In the genomic region with DNA sequence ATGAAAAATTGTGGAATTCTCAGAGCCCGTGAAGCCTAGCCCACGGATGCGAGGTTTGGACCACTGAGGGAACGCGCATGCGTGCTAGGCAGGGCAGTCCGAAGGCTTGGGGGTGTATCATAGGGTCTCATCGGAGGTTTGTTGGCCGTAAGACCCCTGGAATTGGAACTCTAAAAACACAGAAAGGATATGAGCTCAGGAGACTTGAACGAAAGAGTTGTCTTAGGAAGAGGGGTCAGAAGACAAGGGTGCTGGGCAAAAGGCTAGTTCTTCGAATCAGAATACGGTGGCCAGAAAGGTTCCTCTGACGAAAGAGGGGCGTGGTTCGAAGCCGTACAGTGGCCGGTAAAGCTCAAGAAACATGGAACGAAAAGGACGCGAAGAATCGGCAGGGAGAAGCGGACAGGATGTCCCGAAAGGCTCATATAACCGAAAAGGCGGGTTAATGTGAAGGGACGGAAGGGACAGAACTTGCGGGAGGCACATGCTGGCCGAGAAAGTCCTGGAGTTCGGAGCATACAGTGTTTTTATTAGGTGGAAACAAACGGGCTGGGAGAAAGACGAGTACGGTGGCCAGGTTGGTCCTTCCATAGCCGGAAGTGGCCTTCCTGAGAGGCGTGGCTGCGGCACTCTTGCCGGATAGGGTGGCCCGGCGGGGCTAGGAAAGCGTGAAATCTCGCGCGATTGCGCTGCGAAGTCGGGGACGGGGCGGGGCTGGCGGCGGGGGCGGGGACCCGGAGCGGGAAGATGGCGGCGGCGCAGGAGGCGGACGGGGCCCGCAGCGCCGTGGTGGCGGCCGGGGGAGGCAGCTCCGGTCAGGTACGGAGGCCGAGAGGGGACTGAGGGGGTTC, we compare ENCODE assay signal across 8 cellular contexts. TPM values are rescaled to one million over a fixed set of nuclear protein-coding genes. Genes with fewer than 3 reads are reported as not detected.
DNase-seq lines count a peak whose midpoint lies in the region; ATAC-seq and TF ChIP-seq lines count a peak whose summit lies in the region.

A gene with protein sequence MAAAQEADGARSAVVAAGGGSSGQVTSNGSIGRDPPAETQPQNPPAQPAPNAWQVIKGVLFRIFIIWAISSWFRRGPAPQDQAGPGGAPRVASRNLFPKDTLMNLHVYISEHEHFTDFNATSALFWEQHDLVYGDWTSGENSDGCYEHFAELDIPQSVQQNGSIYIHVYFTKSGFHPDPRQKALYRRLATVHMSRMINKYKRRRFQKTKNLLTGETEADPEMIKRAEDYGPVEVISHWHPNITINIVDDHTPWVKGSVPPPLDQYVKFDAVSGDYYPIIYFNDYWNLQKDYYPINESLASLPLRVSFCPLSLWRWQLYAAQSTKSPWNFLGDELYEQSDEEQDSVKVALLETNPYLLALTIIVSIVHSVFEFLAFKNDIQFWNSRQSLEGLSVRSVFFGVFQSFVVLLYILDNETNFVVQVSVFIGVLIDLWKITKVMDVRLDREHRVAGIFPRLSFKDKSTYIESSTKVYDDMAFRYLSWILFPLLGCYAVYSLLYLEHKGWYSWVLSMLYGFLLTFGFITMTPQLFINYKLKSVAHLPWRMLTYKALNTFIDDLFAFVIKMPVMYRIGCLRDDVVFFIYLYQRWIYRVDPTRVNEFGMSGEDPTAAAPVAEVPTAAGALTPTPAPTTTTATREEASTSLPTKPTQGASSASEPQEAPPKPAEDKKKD (plus strand): TSS at position 732 of the 851 bp plus-strand sequence. CDS start 16 bp downstream, at position 748.

- peak; percentile 95 for DNase-seq in AG04450 (ENCODE audit: low read depth, low spot score)
- DNase-seq in NCI-H2227 (lab: John Stamatoyannopoulos, UW; ENCODE audit: unreplicated experiment), result peak; percentile 96
- DNase-seq in WERI-Rb-1, result peak; percentile 96
- DNase-seq in breast epithelium (ENCODE audit: low spot score in 2 of 2), result peak; percentile 96 to 98

- peak within 1 kb of the TSS; percentile 95 to 99 (median 96) for H3K9ac ChIP-seq in skeletal muscle tissue (ENCODE audit: low read depth in 1 of 3, low read length in 3 of 3)

- H3K27me3 ChIP-seq in AG04450 (ENCODE audit: control insufficient read depth, insufficient read depth, low read length), result no peaks in the 10 kb centered on the region
- H3K27me3 ChIP-seq in WERI-Rb-1 (ENCODE audit: insufficient read depth, low read depth, severe bottlenecking), result no peaks in the 10 kb centered on the region
- H3K27me3 ChIP-seq in breast epithelium, result no peaks in the 10 kb centered on the region
- no peaks in the 10 kb centered on the region for H3K27me3 ChIP-seq in skeletal muscle tissue (ENCODE audit: control insufficient read depth in 3 of 3, insufficient read depth in 3 of 3, low read length in 3 of 3)

- CTCF ChIA-PET in AG04450 (lab: Charles Lee), result interaction anchor here (0.7 to 5.0 kb wide), 4 partner anchors 44 to 137 kb away, joined by 3 to 101 read pairs (median 6); a partner anchor contains a TSS

- intact Hi-C loops in breast epithelium (cut with DNase I; ENCODE audit: low total_unique reads), result no loop called here

- H3K4me3 ChIP-seq in AG04450 (ENCODE audit: low read depth, low read length) (peak within 1 kb of the TSS; percentile 97), WERI-Rb-1 (ENCODE audit: low read depth, low read length) (peak within 1 kb of the TSS; percentile 94), breast epithelium (peak within 1 kb of the TSS; percentile 96 to 100 (median 97)), iPS-18c (ENCODE audit: insufficient read depth, low read depth, low read length) (peak within 1 kb of the TSS; percentile 77), skeletal muscle tissue (ENCODE audit: low read length in 3 of 3) (peak within 1 kb of the TSS; percentile 86 to 100 (median 96))

- H3K4me1 ChIP-seq in breast epithelium (peaks cover 11 to 40% of the 10 kb centered on the region in 2 donors), skeletal muscle tissue (ENCODE audit: control insufficient read depth in 3 of 3, insufficient read depth in 3 of 3, low read length in 3 of 3) (peaks cover 38 to 60% (median 44%) of the 10 kb centered on the region in 3 donors)

- ATAC-seq in GM18909 (IDR thresholded peaks at IDR 0.05; ENCODE audit: poor library complexity, unreplicated experiment) (peak; percentile 82), HG03159 (IDR thresholded peaks at IDR 0.05; ENCODE audit: unreplicated experiment) (peak; percentile 83)

- peak; percentile 88 for TF ChIP-seq POLR2A in breast epithelium (IDR thresholded peaks at IDR 0.05)

- POLR2A ChIA-PET in AG04450 (lab: Yijun Ruan, JAX), result interaction anchor here (0.5 to 1.5 kb wide), 10 partner anchors 9 to 223 kb away, joined by 3 to 12 read pairs (median 5); a partner anchor contains a TSS

- H3K27ac ChIP-seq in AG04450 (ENCODE audit: low read depth, low read length) (peak within 1 kb of the TSS; percentile 95), WERI-Rb-1 (peak within 1 kb of the TSS; percentile 91), breast epithelium (peak within 1 kb of the TSS; percentile 90 to 91), skeletal muscle tissue (ENCODE audit: low read depth, low read length) (peak within 1 kb of the TSS; percentile 91)

- H3K36me3 ChIP-seq in WERI-Rb-1 (peaks cover 11% of the 10 kb centered on the region), breast epithelium (no peaks in the 10 kb centered on the region), skeletal muscle tissue (ENCODE audit: control insufficient read depth in 3 of 3, insufficient read depth in 3 of 3, low read length in 3 of 3) (peaks cover 7 to 11% (median 10%) of the 10 kb centered on the region in 3 donors)

- TF ChIP-seq CTCF in AG04450 (IDR thresholded peaks at IDR 0.05; ENCODE audit: low read depth, low read length), result no peak
- TF ChIP-seq CTCF in WERI-Rb-1 (IDR thresholded peaks at IDR 0.05; ENCODE audit: low read depth, low read length), result no peak
- TF ChIP-seq CTCF in breast epithelium (IDR thresholded peaks at IDR 0.05), result peak in 2 of 3 donors; percentile 34 to 57

- H3K9me3 ChIP-seq in AG04450 (ENCODE audit: control insufficient read depth, insufficient read depth, low read length) (no peaks in the 10 kb centered on the region), WERI-Rb-1 (ENCODE audit: severe bottlenecking) (no peaks in the 10 kb centered on the region), breast epithelium (no peaks in the 10 kb centered on the region), iPS-18c (ENCODE audit: control insufficient read depth, insufficient read depth, low read length) (no peaks in the 10 kb centered on the region), skeletal muscle tissue (ENCODE audit: control insufficient read depth in 3 of 3, low read length in 3 of 3) (no peaks in the 10 kb centered on the region)

RNA-seq across cellular contexts. Expression of the gene that starts here (rescaled TPM):
- 51.5 and 63.1 TPM in 2 replicates for polyA plus RNA-seq in AG04450 (2011; rRNA removed)
- 83.5 and 102 TPM in 2 replicates for polyA minus RNA-seq in AG04450 (2011; rRNA and poly(A)+ RNA removed)
- total RNA-seq in breast epithelium (10 to 100 TPM; 42.0 to 70.5 (median 60.2) TPM), skeletal muscle tissue (40.7 TPM)

Comparison
In these comparisons a context has a peak if more than half of its experiments do, and no peak if none do; other contexts are left out.
1. Peak in every context shown above with its lines: DNase-seq, ATAC-seq, H3K4me3 ChIP-seq and H3K27ac ChIP-seq.
2. CTCF ChIP-seq: peak in breast epithelium (2 of 3); none in AG04450 (single experiment) and WERI-Rb-1 (single experiment).